Comparison of ENCODE assay signal across 8 cellular contexts in genomic region chr7:601573-602340, GRCh38.
DNase-seq lines count a peak whose midpoint lies in the region; ATAC-seq lines count a peak whose summit lies in the region.

No MANE protein-coding gene starts in this region.

- peak; percentile 87 for DNase-seq in activated CD8-positive, alpha-beta memory T cell treated with anti-CD3 and anti-CD28 coated beads, Interleukin-2, amount 50 U/mL, for 24 hours (ENCODE audit: extremely low read depth)
- DNase-seq in foreskin melanocyte, result peak; percentile 82
- peak; percentile 77 to 84 for DNase-seq in stimulated activated CD4-positive, alpha-beta T cell treated with anti-CD3 and anti-CD28 coated beads, Interleukin-1b, Interleukin-23, amount 100 ng/mL, for 4 hours (ENCODE audit: low read depth in 2 of 2)
- no peak for DNase-seq in cerebellar cortex (ENCODE audit: low spot score)
- no peak for DNase-seq in RKO (ENCODE audit: low spot score)
- no peak for DNase-seq in NCI-H226

- ATAC-seq in GM18867 (IDR thresholded peaks at IDR 0.05; ENCODE audit: unreplicated experiment) (peak; percentile 47), HG03354 (IDR thresholded peaks at IDR 0.05; ENCODE audit: poor library complexity, severe bottlenecking, unreplicated experiment) (peak; percentile 45)

Comparison
In these comparisons a context has a peak if more than half of its experiments do, and no peak if none do; other contexts are left out.
1. DNase-seq: peak in activated CD8-positive, alpha-beta memory T cell treated with anti-CD3 and anti-CD28 coated beads, Interleukin-2, amount 50 U/mL, for 24 hours (single experiment), foreskin melanocyte (single experiment) and stimulated activated CD4-positive, alpha-beta T cell treated with anti-CD3 and anti-CD28 coated beads, Interleukin-1b, Interleukin-23, amount 100 ng/mL, for 4 hours (2 of 2); none in cerebellar cortex (single experiment), RKO (single experiment) and NCI-H226 (single experiment).